1 cellular context compared by ENCODE assay signal in genomic region chr20:49915118-49915379, GRCh38.
TF ChIP-seq lines count a peak whose summit lies in the region.

No MANE protein-coding gene starts in this region.

TF ChIP-seq in K562, 482 proteins besides CTCF, POLR2A, EP300 and RAD21 (continued from another document and continues in another):
- TF ChIP-seq MEF2A (IDR thresholded peaks at IDR 0.05; ENCODE audit: control insufficient read depth, low read depth, low read length), result no peak
- TF ChIP-seq ETV6 (IDR thresholded peaks at IDR 0.05; ENCODE audit: borderline replicate concordance in 1 of 2, low read depth in 2 of 2, low read length in 1 of 2), result no peak
- TF ChIP-seq ETV6 (CRISPR knock-in tag; IDR thresholded peaks at IDR 0.05; ENCODE audit: borderline replicate concordance), result peak; percentile 65; the same call in 1 of the 2 replicates
- no peak for TF ChIP-seq TSC22D4 (tag; IDR thresholded peaks at IDR 0.05)
- no peak for TF ChIP-seq ZNF174 (CRISPR knock-in tag; IDR thresholded peaks at IDR 0.05)
- TF ChIP-seq HOMEZ (CRISPR knock-in tag; IDR thresholded peaks at IDR 0.05), result no peak
- no peak for TF ChIP-seq ZNF318 (IDR thresholded peaks at IDR 0.05; ENCODE audit: borderline replicate concordance in 1 of 2, low read depth in 1 of 2)
- no peak for TF ChIP-seq MNT (conservative IDR thresholded peaks at IDR 0.05)
- no peak for TF ChIP-seq HCFC1 (IDR thresholded peaks at IDR 0.05; ENCODE audit: low read depth, low read length)
- no peak for TF ChIP-seq ZNF445 (CRISPR knock-in tag; IDR thresholded peaks at IDR 0.05; ENCODE audit: low read depth)
- 0 out of 2 replicates have a peak, but pooled peaks have one; percentile 25 for TF ChIP-seq THAP12 (CRISPR knock-in tag; IDR thresholded peaks at IDR 0.05)
- TF ChIP-seq U2AF2 (optimal IDR thresholded peaks at IDR 0.05; ENCODE audit: low read depth, low read length), result no peak
- TF ChIP-seq ZBTB1 (CRISPR knock-in tag; IDR thresholded peaks at IDR 0.05; ENCODE audit: borderline replicate concordance, low read depth), result 0 out of 2 replicates have a peak, but pooled peaks have one; percentile 35
- no peak for TF ChIP-seq KAT2B (IDR thresholded peaks at IDR 0.05; ENCODE audit: low read depth, low read length)
- TF ChIP-seq STAG1 (CRISPR knock-in tag; IDR thresholded peaks at IDR 0.05; ENCODE audit: borderline replicate concordance), result no peak
- no peak for TF ChIP-seq ZC3H11A (IDR thresholded peaks at IDR 0.05; ENCODE audit: low read depth, low read length)
- no peak for TF ChIP-seq EZH2 (IDR thresholded peaks at IDR 0.05; ENCODE audit: borderline replicate concordance, low read depth, low read length)
- TF ChIP-seq NR2C2 (CRISPR knock-in tag; IDR thresholded peaks at IDR 0.05), result no peak
- 0 out of 2 replicates have a peak, but pooled peaks have one; percentile 94 for TF ChIP-seq NR2C2 (tag; IDR thresholded peaks at IDR 0.05)
- TF ChIP-seq BCLAF1 (IDR thresholded peaks at IDR 0.05; ENCODE audit: borderline replicate concordance in 1 of 2, control insufficient read depth in 1 of 2, low read depth in 2 of 2, low read length in 1 of 2), result no peak
- TF ChIP-seq ZEB2 (IDR thresholded peaks at IDR 0.05), result no peak
- no peak for TF ChIP-seq MTA2 (IDR thresholded peaks at IDR 0.05; ENCODE audit: low read depth)
- TF ChIP-seq HBP1 (CRISPR knock-in tag; IDR thresholded peaks at IDR 0.05), result no peak
- TF ChIP-seq HDAC3 (IDR thresholded peaks at IDR 0.05; ENCODE audit: borderline replicate concordance, partially characterized antibody), result no peak
- no peak for TF ChIP-seq DIDO1 (tag; IDR thresholded peaks at IDR 0.05; ENCODE audit: low read depth)
- TF ChIP-seq PRDM10 (IDR thresholded peaks at IDR 0.05; ENCODE audit: partially characterized antibody), result peak; percentile 5
- TF ChIP-seq NFIX (CRISPR knock-in tag; IDR thresholded peaks at IDR 0.05; ENCODE audit: low read depth), result no peak
- 0 out of 2 replicates have a peak, but pooled peaks have one; percentile 84 for TF ChIP-seq GABPA (tag; conservative IDR thresholded peaks at IDR 0.05; ENCODE audit: low read depth)
- TF ChIP-seq BHLHE40 (IDR thresholded peaks at IDR 0.05; ENCODE audit: low read length), result no peak
